In genomic region chr2:219468410-219469185, GRCh38 we compare ENCODE assay signal across 28 cellular contexts. TPM values are rescaled to one million over a fixed set of nuclear protein-coding genes. Genes with fewer than 3 reads are reported as not detected.
DNase-seq lines count a peak whose midpoint lies in the region; ATAC-seq and TF ChIP-seq lines count a peak whose summit lies in the region.
"Had no signal": no experiment of that assay in that cellular context is flagged by ENCODE, and none has a peak within 500 bp of the region (broad histone marks: within the 10 kb centered on the region; RNA-seq: fewer than 3 reads in every experiment).

No MANE protein-coding gene starts in this region.

- no peaks in the 10 kb centered on the region for H3K27me3 ChIP-seq in heart left ventricle
- no peaks in the 10 kb centered on the region for H3K27me3 ChIP-seq in psoas muscle (ENCODE audit: insufficient read depth in 3 of 3, low read length in 2 of 3)
- H3K27me3 ChIP-seq: brain microvascular endothelial cell, MG63 had no signal

- intact Hi-C loops in Right ventricle myocardium superior (cut with DNase I) (no loop called here), cardiac septum (cut with DNase I) (no loop called here), heart left ventricle (cut with DNase I) (no loop called here), psoas muscle (cut with DNase I) (loop anchor here in 1 of 2 donors (5.0 kb wide), 1 partner anchor 54 kb away; no protein-coding TSS in a partner anchor)

- peaks cover 0 to 69% (median 17%) of the 10 kb centered on the region in 12 donors for H3K4me1 ChIP-seq in heart left ventricle
- H3K4me1 ChIP-seq in psoas muscle, result no peaks in the 10 kb centered on the region
- H3K4me1 ChIP-seq: left lung had no signal

- H3K4me3 ChIP-seq in heart left ventricle (no peak overlapping the region), psoas muscle (no peak overlapping the region)
- H3K4me3 ChIP-seq: left lung, MG63 had no signal

- DNase-seq in Right ventricle myocardium superior, result no peak
- DNase-seq in cardiac septum (ENCODE audit: low spot score), result no peak
- DNase-seq in heart left ventricle, result no peak
- DNase-seq in psoas muscle, result no peak
- no peak for DNase-seq in NCI-H1930 (lab: John Stamatoyannopoulos, UW)
- DNase-seq: activated CD4-positive, alpha-beta T cell treated with anti-CD3 and anti-CD28 coated beads for 1 hour; activated CD8-positive, alpha-beta T cell treated with anti-CD3 and anti-CD28 coated beads for 36 hours; activated naive CD4-positive, alpha-beta T cell treated with anti-CD3 and anti-CD28 coated beads, Interleukin-2, amount 50 U/mL, for 16 hours; effector memory CD8-positive, alpha-beta T cell; GOT3; midbrain; naive thymus-derived CD4-positive, alpha-beta T cell; NCI-H2029 treated with DMSO at 0.1 percent for 48 hours; NCI-H2227 treated with DMSO at 0.1 percent for 48 hours; NCI-H526 had no signal

- H3K36me3 ChIP-seq in heart left ventricle, result peaks cover 0 to 30% (median 0%) of the 10 kb centered on the region in 9 donors
- H3K36me3 ChIP-seq in psoas muscle (ENCODE audit: insufficient read depth in 1 of 2, low read depth in 1 of 2), result peaks cover 0 to 98% of the 10 kb centered on the region in 2 donors
- H3K36me3 ChIP-seq: brain microvascular endothelial cell, left lung had no signal

- H3K27ac ChIP-seq in heart left ventricle (peak overlapping the region in 9 of 12 donors; percentile 17 to 82 (median 59)), psoas muscle (peak overlapping the region; percentile 5)
- H3K27ac ChIP-seq: brain microvascular endothelial cell, HL-60, KMS-11, left lung had no signal

- no peak for TF ChIP-seq POLR2A in heart left ventricle (IDR thresholded peaks at IDR 0.05)

- no peak for TF ChIP-seq CTCF in heart left ventricle (IDR thresholded peaks at IDR 0.05)
- no peak for TF ChIP-seq CTCF in psoas muscle (IDR thresholded peaks at IDR 0.05)

- H3K9me3 ChIP-seq in heart left ventricle (no peaks in the 10 kb centered on the region), psoas muscle (no peaks in the 10 kb centered on the region)
- H3K9me3 ChIP-seq: left lung, MG63 had no signal

- ATAC-seq in Right ventricle myocardium superior (ENCODE audit: poor library complexity) (peak; percentile 3), heart left ventricle (peak in 1 of 4 donors; percentile 0), psoas muscle (peak in 1 of 4 donors; percentile 1), HG02884 (IDR thresholded peaks at IDR 0.05; ENCODE audit: unreplicated experiment) (no peak), HG03175 (IDR thresholded peaks at IDR 0.05; ENCODE audit: unreplicated experiment) (no peak)
- ATAC-seq: activated CD8-positive, alpha-beta T cell treated with anti-CD3 and anti-CD28 coated beads for 36 hours; activated T-helper 17 cell treated with anti-CD3 and anti-CD28 coated beads, Interleukin-2, amount 50 U/mL, for 72 hours; effector memory CD8-positive, alpha-beta T cell; left lung; naive thymus-derived CD4-positive, alpha-beta T cell; stimulated activated memory B cell treated with anti-CD40 and anti-IgM and Interleukin-4, amounts not matched to agents 10 μg/mL and 1 μg/mL and 100 μg/mL, for 72 hours had no signal

- 82 to 89% (median 87%) methylated on average over 12 to 23 of the region's 23 CpGs for WGBS in heart left ventricle, 4 donors
- 89 to 91% (median 90%) methylated on average over 23 of the region's 23 CpGs for WGBS in psoas muscle, 3 donors

RNA-seq across cellular contexts. Expression of gene GMPPA, which starts 30.1 kb away (rescaled TPM):
- 22.3 TPM for total RNA-seq in Right ventricle myocardium superior
- total RNA-seq in cardiac septum, result 22.6 TPM
- 10 to 100 TPM; 15.8 to 31.6 (median 20.1) TPM for total RNA-seq in heart left ventricle
- polyA plus RNA-seq in heart left ventricle, result 10 to 100 TPM; 18.2 to 35.5 TPM
- 10 to 100 TPM; 14.4 to 23.4 (median 18.2) TPM for total RNA-seq in psoas muscle
- 10 to 100 TPM; 20.0 to 33.8 (median 26.9) TPM for polyA plus RNA-seq in psoas muscle

RNA-seq across cellular contexts. Expression of gene SPEG, which starts 34.0 kb away (rescaled TPM):
- total RNA-seq in Right ventricle myocardium superior (103 TPM), cardiac septum (199 TPM), heart left ventricle (100 to 1,000 TPM in 6 of 9 donors, 10 to 100 TPM in 3; 93.6 to 150 (median 114) TPM), psoas muscle (100 to 1,000 TPM; 239 to 419 (median 304) TPM)
- polyA plus RNA-seq in heart left ventricle (10 to 100 TPM; 64.8 to 92.2 TPM), psoas muscle (100 to 1,000 TPM in 2 of 3 donors, 10 to 100 TPM in 1; 34.8 to 190 (median 133) TPM)

RNA-seq across cellular contexts. Expression of gene ASIC4, which starts 45.7 kb away (rescaled TPM):
- total RNA-seq in Right ventricle myocardium superior, result not detected
- total RNA-seq in cardiac septum, result 0.32 TPM
- under 1 TPM in 1 of 9 donors, not detected in 8; 0.10 TPM for total RNA-seq in heart left ventricle
- under 1 TPM; 0.03 to 0.08 TPM for polyA plus RNA-seq in heart left ventricle
- total RNA-seq in psoas muscle, result under 1 TPM in 2 of 4 donors, not detected in 2; 0.30 to 0.34 TPM
- under 1 TPM in 2 of 3 donors, not detected in 1; 0.03 to 0.23 TPM for polyA plus RNA-seq in psoas muscle
- total RNA-seq: activated CD8-positive, alpha-beta T cell treated with anti-CD3 and anti-CD28 coated beads for 36 hours; Daoy; epithelial cell of proximal tubule; left lung had no signal
- polyA plus RNA-seq: CD4-positive, alpha-beta memory T cell; naive thymus-derived CD4-positive, alpha-beta T cell had no signal

RNA-seq across cellular contexts. Expression of gene DES, which starts 50.4 kb away (rescaled TPM):
- total RNA-seq in Right ventricle myocardium superior (12,920 TPM), cardiac septum (21,230 TPM), heart left ventricle (over 10,000 TPM in 8 of 9 donors, 1,000 to 10,000 TPM in 1; 9,618 to 28,674 (median 17,979) TPM), psoas muscle (over 10,000 TPM; 12,653 to 14,820 (median 13,821) TPM)
- polyA plus RNA-seq in heart left ventricle (over 10,000 TPM; 15,024 to 19,385 TPM), psoas muscle (over 10,000 TPM in 2 of 3 donors, 1,000 to 10,000 TPM in 1; 8,143 to 13,925 (median 13,727) TPM)
- total RNA-seq: activated CD8-positive, alpha-beta T cell treated with anti-CD3 and anti-CD28 coated beads for 36 hours; activated T-helper 17 cell treated with anti-CD3 and anti-CD28 coated beads, Interleukin-2, amount 50 U/mL, for 72 hours; CD4-positive, alpha-beta memory T cell; epithelial cell of proximal tubule; PC-3 had no signal
- polyA plus RNA-seq: CD4-positive, alpha-beta memory T cell; naive thymus-derived CD4-positive, alpha-beta T cell had no signal
